ENCODE assay signal across 31 cellular contexts in genomic region chr10:14925268-14925667, GRCh38. TPM values are rescaled to one million over a fixed set of nuclear protein-coding genes. Genes with fewer than 3 reads are reported as not detected.
"Had no signal": no experiment of that assay in that cellular context is flagged by ENCODE, and none has a peak within 500 bp of the region (broad histone marks: within the 10 kb centered on the region; RNA-seq: fewer than 3 reads in every experiment).

No MANE protein-coding gene starts in this region.

- H3K4me1 Mint-ChIP-seq: activated naive CD4-positive, alpha-beta T cell treated with anti-CD3 and anti-CD28 coated beads, Interleukin-2, amount 10 ng/mL, durations not matched to agents 7 days and 5 days; brain had no signal

- H3K27me3 Mint-ChIP-seq: activated CD4-positive, alpha-beta memory T cell treated with anti-CD3 and anti-CD28 coated beads, Interleukin-2, amount 10 ng/mL, durations not matched to agents 7 days and 5 days; activated CD8-positive, alpha-beta memory T cell treated with anti-CD3 and anti-CD28 coated beads, Interleukin-2, amount 10 ng/mL, durations not matched to agents 7 days and 5 days; activated naive CD4-positive, alpha-beta T cell treated with anti-CD3 and anti-CD28 coated beads, Interleukin-2, amount 10 ng/mL, durations not matched to agents 7 days and 5 days; activated naive CD8-positive, alpha-beta T cell; activated naive CD8-positive, alpha-beta T cell treated with anti-CD3 and anti-CD28 coated beads, Interleukin-2, amount 50 U/mL, for 24 hours; brain had no signal

- H3K27ac Mint-ChIP-seq: activated CD4-positive, alpha-beta memory T cell treated with anti-CD3 and anti-CD28 coated beads, Interleukin-2, amount 10 ng/mL, durations not matched to agents 7 days and 5 days; activated CD8-positive, alpha-beta memory T cell treated with anti-CD3 and anti-CD28 coated beads, Interleukin-2, amount 10 ng/mL, durations not matched to agents 7 days and 5 days; activated naive CD4-positive, alpha-beta T cell treated with anti-CD3 and anti-CD28 coated beads, Interleukin-2, amount 10 ng/mL, durations not matched to agents 7 days and 5 days; activated naive CD8-positive, alpha-beta T cell; activated naive CD8-positive, alpha-beta T cell treated with anti-CD3 and anti-CD28 coated beads, Interleukin-2, amount 50 U/mL, for 24 hours; brain had no signal

- H3K9me3 Mint-ChIP-seq: activated CD4-positive, alpha-beta memory T cell treated with anti-CD3 and anti-CD28 coated beads, Interleukin-2, amount 10 ng/mL, durations not matched to agents 7 days and 5 days; activated naive CD4-positive, alpha-beta T cell treated with anti-CD3 and anti-CD28 coated beads, Interleukin-2, amount 10 ng/mL, durations not matched to agents 7 days and 5 days; activated naive CD8-positive, alpha-beta T cell treated with anti-CD3 and anti-CD28 coated beads, Interleukin-2, amount 50 U/mL, for 24 hours; brain had no signal

- DNase-seq: activated CD4-positive, alpha-beta memory T cell treated with anti-CD3 and anti-CD28 coated beads, Interleukin-2, amount 10 ng/mL, durations not matched to agents 7 days and 5 days; activated CD4-positive, alpha-beta T cell treated with anti-CD3 and anti-CD28 coated beads for 1 hour; activated CD4-positive, alpha-beta T cell treated with anti-CD3 and anti-CD28 coated beads for 48 hours; activated CD4-positive, CD25-positive, alpha-beta regulatory T cell; activated CD8-positive, alpha-beta memory T cell treated with anti-CD3 and anti-CD28 coated beads for 24 hours; activated CD8-positive, alpha-beta memory T cell treated with anti-CD3 and anti-CD28 coated beads, Interleukin-2, amount 10 ng/mL, durations not matched to agents 7 days and 5 days; activated CD8-positive, alpha-beta memory T cell treated with anti-CD3 and anti-CD28 coated beads, Interleukin-2, amount 50 U/mL, for 48 hours; activated effector memory CD4-positive, alpha-beta T cell treated with Interleukin-2 at 50 U/mL for 16 hours; activated naive CD4-positive, alpha-beta T cell treated with anti-CD3 and anti-CD28 coated beads, Interleukin-2, amount 10 ng/mL, durations not matched to agents 7 days and 5 days; activated naive CD8-positive, alpha-beta T cell treated with anti-CD3 and anti-CD28 coated beads, Interleukin-2, amount 50 U/mL, for 24 hours; activated T-cell treated with anti-CD3 and anti-CD28 coated beads, Interleukin-2, amount 50 U/mL, for 48 hours; anterior cingulate cortex; central memory CD4-positive, alpha-beta T cell; NCI-H1092 treated with DMSO at 0.1 percent for 48 hours; NCI-H1417 treated with DMSO at 0.1 percent for 48 hours; NCI-H187 treated with DMSO at 0.1 percent for 48 hours; NCI-H2081 treated with DMSO at 0.1 percent for 48 hours; NCI-H345; NCI-H524 treated with DMSO at 0.1 percent for 48 hours; OCI-M1; Right ventricle myocardium superior; SW 1271; T-helper 1 cell; T-helper 2 cell; T-helper 9 cell; WERI-Rb-1 had no signal

- H3K27ac ChIP-seq: WERI-Rb-1 had no signal

- H3K4me3 Mint-ChIP-seq: activated CD4-positive, alpha-beta memory T cell treated with anti-CD3 and anti-CD28 coated beads, Interleukin-2, amount 10 ng/mL, durations not matched to agents 7 days and 5 days; activated CD8-positive, alpha-beta memory T cell treated with anti-CD3 and anti-CD28 coated beads, Interleukin-2, amount 10 ng/mL, durations not matched to agents 7 days and 5 days; activated naive CD4-positive, alpha-beta T cell treated with anti-CD3 and anti-CD28 coated beads, Interleukin-2, amount 10 ng/mL, durations not matched to agents 7 days and 5 days; activated naive CD8-positive, alpha-beta T cell; activated naive CD8-positive, alpha-beta T cell treated with anti-CD3 and anti-CD28 coated beads, Interleukin-2, amount 50 U/mL, for 24 hours; brain had no signal

- ATAC-seq: activated CD8-positive, alpha-beta memory T cell treated with anti-CD3 and anti-CD28 coated beads, Interleukin-2, amount 10 ng/mL, durations not matched to agents 7 days and 5 days; activated naive CD8-positive, alpha-beta T cell treated with anti-CD3 and anti-CD28 coated beads, Interleukin-2, amount 50 U/mL, for 24 hours had no signal

RNA-seq across cellular contexts. Expression of gene MEIG1, which starts 33.9 kb away (rescaled TPM):
- total RNA-seq: cerebellum, LHCN-M2, NCI-H460, Right ventricle myocardium superior had no signal
